ENCODE assay signal across 8 cellular contexts in the genomic region with DNA sequence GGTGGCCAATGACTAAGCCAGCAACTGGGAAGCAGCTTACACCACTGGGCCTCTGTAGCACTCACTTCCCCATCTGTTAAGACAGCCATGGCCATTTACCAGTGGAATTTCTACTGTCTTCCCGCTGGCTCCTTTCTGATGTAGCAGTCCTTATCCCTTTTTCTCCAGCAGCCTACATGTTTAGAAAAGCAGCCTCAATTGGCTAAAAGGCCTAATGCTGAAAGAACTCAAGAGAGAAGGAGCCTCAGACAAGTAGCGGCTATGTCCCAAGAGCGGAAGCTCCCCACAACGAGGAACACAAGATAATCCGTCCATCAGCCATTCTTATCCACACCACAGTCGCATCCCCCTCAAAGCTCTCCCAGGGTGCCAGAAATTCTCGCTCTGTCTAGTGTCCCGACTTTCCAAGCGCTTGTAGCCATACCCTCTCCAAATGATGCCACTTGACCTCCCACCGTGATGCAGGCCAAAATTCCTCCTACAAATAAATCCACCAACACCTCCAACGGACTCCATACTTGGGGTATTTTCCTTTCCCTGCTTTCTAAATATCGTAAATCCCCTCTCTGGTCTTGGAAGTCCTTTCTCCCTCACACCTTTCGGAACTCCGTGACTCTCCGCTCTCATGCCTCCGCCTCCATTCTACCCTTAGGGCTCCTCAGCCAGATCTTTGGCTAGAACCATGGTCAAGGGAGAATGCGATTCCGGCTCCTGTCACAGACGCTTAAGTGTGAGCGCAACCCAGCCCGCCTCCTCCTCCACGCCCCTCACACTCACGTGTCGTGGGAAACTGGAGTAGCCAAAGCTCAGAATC. TPM values are rescaled to one million over a fixed set of nuclear protein-coding genes. Genes with fewer than 3 reads are reported as not detected.
DNase-seq lines count a peak whose midpoint lies in the region; ATAC-seq, FAIRE-seq and TF ChIP-seq lines count a peak whose summit lies in the region.

No MANE protein-coding gene starts in this region.

- H3K4me1 Mint-ChIP-seq in astrocyte (ENCODE audit: low read depth, unreplicated experiment), result peaks cover 11% of the 10 kb centered on the region

- H3K27ac ChIP-seq in astrocyte (ENCODE audit: low read depth, low read length) (peak overlapping the region; percentile 99), iPS DF 6.9 (ENCODE audit: low read length) (no peak overlapping the region), gastrocnemius medialis (peak overlapping the region; percentile 91 to 100 (median 97))

- H3K9me3 ChIP-seq in astrocyte (ENCODE audit: insufficient read depth, low read depth, low read length) (no peaks in the 10 kb centered on the region), iPS DF 6.9 (ENCODE audit: control insufficient read depth, insufficient read depth, low read length) (no peaks in the 10 kb centered on the region), gastrocnemius medialis (no peaks in the 10 kb centered on the region)

- peak overlapping the region; percentile 98 for H3K4me2 ChIP-seq in astrocyte (ENCODE audit: low read length)

- TF ChIP-seq POLR2A in gastrocnemius medialis (IDR thresholded peaks at IDR 0.05), result no peak

- peak overlapping the region; percentile 80 for H3K27ac Mint-ChIP-seq in astrocyte (ENCODE audit: unreplicated experiment)

- peaks cover 37% of the 10 kb centered on the region for H4K20me1 ChIP-seq in astrocyte (ENCODE audit: insufficient read depth, low read length)

- intact Hi-C loops in gastrocnemius medialis (cut with DNase I; ENCODE audit: low total_unique reads), result loop anchor here (1.0 to 2.0 kb wide), 2 partner anchors 35 to 250 kb away; a partner anchor contains a TSS

- H3K4me3 Mint-ChIP-seq in astrocyte (ENCODE audit: unreplicated experiment), result peak overlapping the region; percentile 98

- peaks cover 19% of the 10 kb centered on the region for H3K36me3 ChIP-seq in astrocyte (ENCODE audit: insufficient read depth, low read length)
- peaks cover 4% of the 10 kb centered on the region; the same call in 1 of the 2 replicates for H3K36me3 ChIP-seq in iPS DF 6.9 (ENCODE audit: control insufficient read depth, insufficient read depth, low read length)
- H3K36me3 ChIP-seq in gastrocnemius medialis, result peaks cover 0 to 32% of the 10 kb centered on the region in 2 donors

- peaks cover 49% of the 10 kb centered on the region for H3K79me2 ChIP-seq in astrocyte (ENCODE audit: insufficient read depth, low read length)

- peak overlapping the region; percentile 94 for H2AFZ ChIP-seq in astrocyte (ENCODE audit: low read depth, low read length)

- H3K27me3 Mint-ChIP-seq in astrocyte (ENCODE audit: low read depth, unreplicated experiment), result no peaks in the 10 kb centered on the region

- FAIRE-seq in astrocyte (lab: Jason Lieb, UNC), result no peak

- no peak for TF ChIP-seq CTCF in astrocyte (IDR thresholded peaks at IDR 0.05; ENCODE audit: insufficient read depth, low read depth, low read length)
- no peak for TF ChIP-seq CTCF in gastrocnemius medialis (IDR thresholded peaks at IDR 0.05 in 4 of 5, conservative IDR thresholded peaks at IDR 0.05 in 1 of 5)

- peak overlapping the region; percentile 94 for H3K9ac ChIP-seq in astrocyte (ENCODE audit: low read length)

- WGBS in iPS DF 6.9 (ENCODE audit: insufficient coverage, insufficient read length), result no CpG with 5 or more reads among the region's 24 CpGs

- H3K36me3 Mint-ChIP-seq in astrocyte (ENCODE audit: low read depth, unreplicated experiment), result peaks cover 5% of the 10 kb centered on the region

- ATAC-seq in GM18508 (IDR thresholded peaks at IDR 0.05; ENCODE audit: insufficient read depth, unreplicated experiment) (peak; percentile 19), HG02938 (IDR thresholded peaks at IDR 0.05; ENCODE audit: unreplicated experiment) (peak; percentile 33), gastrocnemius medialis (peak; percentile 56 to 61)

- peak; percentile 59 to 76 for DNase-seq in AML-193 (lab: John Stamatoyannopoulos, UW)
- peak; percentile 73 for DNase-seq in NCI-H82 (lab: John Stamatoyannopoulos, UW)
- DNase-seq in astrocyte (ENCODE audit: low read depth), result peak; percentile 6
- DNase-seq in iPS DF 6.9 (ENCODE audit: low read depth, low spot score), result no peak
- DNase-seq in gastrocnemius medialis, result no peak
- DNase-seq in superior temporal gyrus (ENCODE audit: extremely low spot score), result no peak

- H3K9me3 Mint-ChIP-seq in astrocyte (ENCODE audit: unreplicated experiment), result no peaks in the 10 kb centered on the region

- H3K27me3 ChIP-seq in astrocyte (ENCODE audit: insufficient read depth, low read length), result no peaks in the 10 kb centered on the region
- no peaks in the 10 kb centered on the region for H3K27me3 ChIP-seq in iPS DF 6.9 (ENCODE audit: control insufficient read depth, insufficient read depth, low read length)
- no peaks in the 10 kb centered on the region for H3K27me3 ChIP-seq in gastrocnemius medialis

- H3K4me3 ChIP-seq in astrocyte (ENCODE audit: insufficient read depth, low read depth, low read length) (peak overlapping the region; percentile 100), iPS DF 6.9 (ENCODE audit: low read length) (peak overlapping the region; percentile 79), gastrocnemius medialis (peak overlapping the region; percentile 62 to 100 (median 92))

- H3K4me1 ChIP-seq in astrocyte (ENCODE audit: insufficient read depth, low read length) (peaks cover 6% of the 10 kb centered on the region), iPS DF 6.9 (ENCODE audit: control insufficient read depth, insufficient read depth, low read length) (no peaks in the 10 kb centered on the region), gastrocnemius medialis (peaks cover 23 to 31% of the 10 kb centered on the region in 2 donors)

- in situ Hi-C loops in gastrocnemius medialis (cut with MboI; ENCODE audit: low sequenced_read_pairs in 4 of 4), result loop anchor here in 1 of 4 donors (25.0 kb wide), 1 partner anchor 887 kb away; a partner anchor contains a TSS

RNA-seq across cellular contexts. Expression of a gene that starts 0.5 kb away (rescaled TPM):
- 159 and 166 TPM in 2 replicates for total RNA-seq in astrocyte
- total RNA-seq in gastrocnemius medialis, result 10 to 100 TPM; 46.6 to 75.3 (median 66.0) TPM

RNA-seq across cellular contexts. Expression of a gene that starts 34.6 kb away (rescaled TPM):
- total RNA-seq in astrocyte (34.7 and 35.4 TPM in 2 replicates), gastrocnemius medialis (10 to 100 TPM; 21.9 to 33.5 (median 30.1) TPM)

RNA-seq across cellular contexts. Expression of a gene that starts 40.4 kb away (rescaled TPM):
- total RNA-seq in astrocyte (1.6 and 2.2 TPM in 2 replicates), gastrocnemius medialis (1 to 10 TPM in 2 of 4 donors, under 1 TPM in 2; 0.46 to 1.9 (median 1.4) TPM)

Comparison
In these comparisons a context has a peak if more than half of its experiments do, and no peak if none do; other contexts are left out.
1. DNase-seq: peak in AML-193 (2 of 2), NCI-H82 (single experiment) and astrocyte (single experiment); none in iPS DF 6.9 (single experiment), gastrocnemius medialis (0 of 2) and superior temporal gyrus (single experiment).
2. Peak in every context shown above with its lines, with median percentiles within 50 percentile points of each other: ATAC-seq and H3K4me3 ChIP-seq.